In genomic region chr4:187972135-187972534, GRCh38 we compare ENCODE assay signal across 20 cellular contexts. TPM values are rescaled to one million over a fixed set of nuclear protein-coding genes. Genes with fewer than 3 reads are reported as not detected.
"Had no signal": no experiment of that assay in that cellular context is flagged by ENCODE, and none has a peak within 500 bp of the region (broad histone marks: within the 10 kb centered on the region; RNA-seq: fewer than 3 reads in every experiment).

No MANE protein-coding gene starts in this region.

- H3K9me3 ChIP-seq: gastrocnemius medialis, heart right ventricle, psoas muscle had no signal

- H3K4me1 ChIP-seq: gastrocnemius medialis, heart right ventricle, parathyroid adenoma, psoas muscle had no signal

- H3K4me1 Mint-ChIP-seq: naive thymus-derived CD4-positive, alpha-beta T cell; nephron progenitor cell had no signal

- H3K9ac ChIP-seq: parathyroid adenoma had no signal

- H3K9me3 Mint-ChIP-seq: nephron progenitor cell had no signal

- H3K4me3 Mint-ChIP-seq: naive thymus-derived CD4-positive, alpha-beta T cell; nephron progenitor cell had no signal

- H3K27me3 ChIP-seq: gastrocnemius medialis had no signal

- H3K36me3 ChIP-seq: gastrocnemius medialis, heart right ventricle had no signal

- H3K4me3 ChIP-seq: gastrocnemius medialis, heart right ventricle, psoas muscle had no signal

- DNase-seq: effector memory CD4-positive, alpha-beta T cell; gastrocnemius medialis; heart right ventricle; hypothalamus; kidney glomerular epithelial cell; naive thymus-derived CD4-positive, alpha-beta T cell; nephron progenitor cell; psoas muscle; small intestine; stimulated activated CD4-positive, alpha-beta T cell treated with anti-CD3 and anti-CD28 coated beads, Interleukin-12 subunit alpha, Interleukin-12 subunit beta, amount 100 ng/mL, for 4 hours; stimulated activated naive CD4-positive, alpha-beta T cell; trophoblast cell had no signal

- H3K27ac ChIP-seq: gastrocnemius medialis, heart right ventricle, parathyroid adenoma, psoas muscle had no signal

- H3K27me3 Mint-ChIP-seq: naive thymus-derived CD4-positive, alpha-beta T cell had no signal

- ATAC-seq: esophagus mucosa; gastrocnemius medialis; heart right ventricle; naive thymus-derived CD4-positive, alpha-beta T cell; psoas muscle had no signal

- H3K27ac Mint-ChIP-seq: naive thymus-derived CD4-positive, alpha-beta T cell; nephron progenitor cell had no signal

- H3K36me3 Mint-ChIP-seq: naive thymus-derived CD4-positive, alpha-beta T cell had no signal

RNA-seq across cellular contexts. Expression of gene ZFP42, which starts 23.4 kb away (rescaled TPM):
- total RNA-seq: esophagus mucosa, gastrocnemius medialis, liver, lung microvascular endothelial cell, mesenteric fat pad, mononuclear cell, psoas muscle had no signal
- polyA plus RNA-seq: fibroblast of lung; heart right ventricle; liver; naive thymus-derived CD4-positive, alpha-beta T cell; psoas muscle; small intestine; urinary bladder had no signal
